In the genomic region with DNA sequence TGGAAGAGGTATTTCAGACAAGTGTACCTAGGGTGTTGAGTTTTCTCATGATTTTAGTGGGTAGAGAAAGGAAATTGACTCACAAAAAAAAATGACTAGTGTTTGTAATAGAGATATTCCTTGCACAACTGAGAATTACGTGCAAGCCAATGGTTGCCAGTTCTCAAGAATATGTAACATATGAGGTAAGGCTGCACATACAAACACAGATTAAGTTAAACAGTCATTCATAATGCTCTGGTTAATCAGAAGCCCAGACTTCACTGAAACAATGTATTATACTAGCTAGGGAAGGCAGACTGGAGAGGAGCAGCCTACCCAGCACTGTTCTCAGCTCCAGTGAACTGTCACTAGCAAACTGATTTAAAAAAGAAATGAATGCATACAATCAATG, we compare ENCODE assay signal across 14 cellular contexts.
DNase-seq lines count a peak whose midpoint lies in the region; ATAC-seq, FAIRE-seq and TF ChIP-seq lines count a peak whose summit lies in the region.
"Had no signal": no experiment of that assay in that cellular context is flagged by ENCODE, and none has a peak within 500 bp of the region (broad histone marks: within the 10 kb centered on the region; RNA-seq: fewer than 3 reads in every experiment).

No MANE protein-coding gene starts in this region.

- H3K4me1 ChIP-seq in A549 (0 out of 3 replicates have a peak, but pooled peaks cover 12% of the 10 kb centered on the region), fibroblast of lung (ENCODE audit: control insufficient read depth, extremely low read depth, insufficient read depth, low read length) (peaks cover 8% of the 10 kb centered on the region)

- H3K4me3 ChIP-seq in A549: no peak overlapping the region
- no peak overlapping the region for H3K4me3 ChIP-seq in fibroblast of lung (replicated peaks in 1 of 4; ENCODE audit: control extremely low read depth in 1 of 4, insufficient read depth in 1 of 4, low read depth in 3 of 4, low read length in 4 of 4)
- H3K4me3 ChIP-seq in dorsolateral prefrontal cortex: no peak overlapping the region
- H3K4me3 ChIP-seq: SK-N-MC, skin epidermis had no signal

- CTCF ChIA-PET in A549 (lab: Yijun Ruan, JAX): no interaction called here

- H3K4me2 ChIP-seq in A549: peak overlapping the region; percentile 18; the same call in 1 of the 3 replicates
- no peak overlapping the region for H3K4me2 ChIP-seq in fibroblast of lung (ENCODE audit: extremely low read depth, insufficient read depth, low read length)

- H3K27ac ChIP-seq in A549 (no peak overlapping the region), fibroblast of lung (ENCODE audit: insufficient read depth, low read length) (no peak overlapping the region), dorsolateral prefrontal cortex (peak overlapping the region in 5 of 59 donors; percentile 8 to 52 (median 16))
- H3K27ac ChIP-seq: SK-N-MC, skin epidermis had no signal

- DNase-seq in A549 (ENCODE audit: low read depth in 1 of 2, low spot score in 1 of 2) (no peak), fibroblast of lung (ENCODE audit: low read depth in 2 of 2) (peak; percentile 56 to 57), dorsolateral prefrontal cortex (no peak), SW480 (ENCODE audit: low spot score) (no peak), DMS 273 treated with DMSO at 0.1 percent for 48 hours (lab: John Stamatoyannopoulos, UW) (no peak)
- DNase-seq: anterior cingulate cortex, GDM1 had no signal

- H3K9me3 ChIP-seq in A549 (no peaks in the 10 kb centered on the region), fibroblast of lung (ENCODE audit: control insufficient read depth, insufficient read depth, low read depth, low read length) (no peaks in the 10 kb centered on the region)

- TF ChIP-seq RAD21 in A549 (conservative IDR thresholded peaks at IDR 0.05 in 1 of 2, IDR thresholded peaks at IDR 0.05 in 1 of 2): no peak

- no peak overlapping the region for H2AFZ ChIP-seq in fibroblast of lung (ENCODE audit: low read length)

- POLR2A ChIA-PET in A549 (lab: Yijun Ruan, JAX): no interaction called here

- 60% methylated on average over 1 of the region's 1 CpG for WGBS in A549 (ENCODE audit: missing lambda C conversion rate)

- intact Hi-C loops in dorsolateral prefrontal cortex (cut with DNase I): no loop called here

- no peaks in the 10 kb centered on the region for H3K27me3 ChIP-seq in fibroblast of lung (ENCODE audit: control insufficient read depth, insufficient read depth, low read length)
- no peaks in the 10 kb centered on the region for H3K27me3 ChIP-seq in dorsolateral prefrontal cortex

- no peak for TF ChIP-seq POLR2A in A549 (IDR thresholded peaks at IDR 0.05; ENCODE audit: low read length)

- TF ChIP-seq EP300 in A549 (IDR thresholded peaks at IDR 0.05): no peak

- H3K36me3 ChIP-seq in fibroblast of lung (ENCODE audit: control insufficient read depth, insufficient read depth, low read length): no peaks in the 10 kb centered on the region

- TF ChIP-seq CTCF in A549 (IDR thresholded peaks at IDR 0.05) (no peak), fibroblast of lung (conservative IDR thresholded peaks at IDR 0.05 in 1 of 2, IDR thresholded peaks at IDR 0.05 in 1 of 2; ENCODE audit: low read depth in 1 of 2, low read length in 2 of 2) (no peak), dorsolateral prefrontal cortex (IDR thresholded peaks at IDR 0.05 in 54 of 56, conservative IDR thresholded peaks at IDR 0.05 in 2 of 56; ENCODE audit: low read depth in 1 of 56, partially characterized antibody in 56 of 56) (no peak)

- no peaks in the 10 kb centered on the region for H4K20me1 ChIP-seq in fibroblast of lung (ENCODE audit: control insufficient read depth, extremely low read depth, insufficient read depth, low read length)

- no peak overlapping the region for H3K9ac ChIP-seq in fibroblast of lung (ENCODE audit: insufficient read depth, low read length)

- peak in 1 of 2 experiments; percentile 40; a peak in 1 of 6 replicates for ATAC-seq in A549
- peak; percentile 53 for ATAC-seq in GM21381 (IDR thresholded peaks at IDR 0.05; ENCODE audit: unreplicated experiment)
- ATAC-seq in HG03378 (IDR thresholded peaks at IDR 0.05; ENCODE audit: unreplicated experiment): peak; percentile 44
- no peak for ATAC-seq in HG03439 (IDR thresholded peaks at IDR 0.05; ENCODE audit: unreplicated experiment)

- H3K79me2 ChIP-seq in fibroblast of lung (ENCODE audit: control insufficient read depth, insufficient read depth, low read length): no peaks in the 10 kb centered on the region

- FAIRE-seq in A549 (lab: Jason Lieb, UNC): no peak
- FAIRE-seq: frontal cortex, H54 had no signal

TF ChIP-seq in A549, 52 proteins besides CTCF, POLR2A, EP300 and RAD21:
- TF ChIP-seq, protein P1, sequence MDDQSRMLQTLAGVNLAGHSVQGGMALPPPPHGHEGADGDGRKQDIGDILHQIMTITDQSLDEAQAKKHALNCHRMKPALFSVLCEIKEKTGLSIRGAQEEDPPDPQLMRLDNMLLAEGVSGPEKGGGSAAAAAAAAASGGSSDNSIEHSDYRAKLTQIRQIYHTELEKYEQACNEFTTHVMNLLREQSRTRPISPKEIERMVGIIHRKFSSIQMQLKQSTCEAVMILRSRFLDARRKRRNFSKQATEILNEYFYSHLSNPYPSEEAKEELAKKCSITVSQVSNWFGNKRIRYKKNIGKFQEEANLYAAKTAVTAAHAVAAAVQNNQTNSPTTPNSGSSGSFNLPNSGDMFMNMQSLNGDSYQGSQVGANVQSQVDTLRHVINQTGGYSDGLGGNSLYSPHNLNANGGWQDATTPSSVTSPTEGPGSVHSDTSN (IDR thresholded peaks at IDR 0.05): no peak
- no peak for TF ChIP-seq RARB (CRISPR knock-in tag; IDR thresholded peaks at IDR 0.05)
- TF ChIP-seq EHMT2 (IDR thresholded peaks at IDR 0.05; ENCODE audit: low read depth): no peak
- no peak for TF ChIP-seq ZSCAN20 (CRISPR knock-in tag; IDR thresholded peaks at IDR 0.05)
- no peak for TF ChIP-seq CBX8 (IDR thresholded peaks at IDR 0.05)
- TF ChIP-seq POLR2AphosphoS2 (conservative IDR thresholded peaks at IDR 0.05; ENCODE audit: low read length): no peak
- no peak for TF ChIP-seq GATA3 (IDR thresholded peaks at IDR 0.05; ENCODE audit: borderline replicate concordance)
- no peak for TF ChIP-seq CHD2 (IDR thresholded peaks at IDR 0.05; ENCODE audit: low read length, partially characterized antibody)
- TF ChIP-seq PHF8 (IDR thresholded peaks at IDR 0.05; ENCODE audit: borderline replicate concordance, low read depth): no peak
- TF ChIP-seq JUN (IDR thresholded peaks at IDR 0.05): no peak
- TF ChIP-seq FOXS1 (CRISPR knock-in tag; IDR thresholded peaks at IDR 0.05): no peak
- TF ChIP-seq NFE2L2 (conservative IDR thresholded peaks at IDR 0.05; ENCODE audit: low read length): no peak
- TF ChIP-seq, protein P2, sequence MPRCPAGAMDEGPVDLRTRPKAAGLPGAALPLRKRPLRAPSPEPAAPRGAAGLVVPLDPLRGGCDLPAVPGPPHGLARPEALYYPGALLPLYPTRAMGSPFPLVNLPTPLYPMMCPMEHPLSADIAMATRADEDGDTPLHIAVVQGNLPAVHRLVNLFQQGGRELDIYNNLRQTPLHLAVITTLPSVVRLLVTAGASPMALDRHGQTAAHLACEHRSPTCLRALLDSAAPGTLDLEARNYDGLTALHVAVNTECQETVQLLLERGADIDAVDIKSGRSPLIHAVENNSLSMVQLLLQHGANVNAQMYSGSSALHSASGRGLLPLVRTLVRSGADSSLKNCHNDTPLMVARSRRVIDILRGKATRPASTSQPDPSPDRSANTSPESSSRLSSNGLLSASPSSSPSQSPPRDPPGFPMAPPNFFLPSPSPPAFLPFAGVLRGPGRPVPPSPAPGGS (IDR thresholded peaks at IDR 0.05): no peak
- TF ChIP-seq JUNB (IDR thresholded peaks at IDR 0.05): no peak

Comparison
In these comparisons a context has a peak if more than half of its experiments do, and no peak if none do; other contexts are left out.
1. DNase-seq: peak in fibroblast of lung (2 of 2); none in A549 (0 of 2), dorsolateral prefrontal cortex (0 of 10), SW480 (single experiment) and DMS 273 treated with DMSO at 0.1 percent for 48 hours (single experiment).